Comparison of ENCODE assay signal across 11 cellular contexts in genomic region chr5:140342896-140343295, GRCh38. TPM values are rescaled to one million over a fixed set of nuclear protein-coding genes. Genes with fewer than 3 reads are reported as not detected.
DNase-seq lines count a peak whose midpoint lies in the region; ATAC-seq and TF ChIP-seq lines count a peak whose summit lies in the region.
"Had no signal": no experiment of that assay in that cellular context is flagged by ENCODE, and none has a peak within 500 bp of the region (broad histone marks: within the 10 kb centered on the region; RNA-seq: fewer than 3 reads in every experiment).

No MANE protein-coding gene starts in this region.

- H3K4me3 ChIP-seq in right atrium auricular region (no peak overlapping the region), left lung (no peak overlapping the region), upper lobe of right lung (peak overlapping the region; percentile 90)

- H3K4me3 Mint-ChIP-seq in T-helper 1 cell treated with Interleukin-12 subunit alpha and Interleukin-12 subunit beta and Interleukin-4 antibody, amounts not matched to agents 30 μg/mL and 1 μg/mL, for 36 hours, result peak overlapping the region; percentile 96

- intact Hi-C loops in Right ventricle myocardium superior (cut with DNase I) (no loop called here), left lung (cut with DNase I) (loop anchor here in 1 of 2 donors (10.0 kb wide), 1 partner anchor 98 kb away; no protein-coding TSS in a partner anchor), upper lobe of right lung (cut with DNase I) (no loop called here)

- peaks cover 35% of the 10 kb centered on the region for H3K36me3 Mint-ChIP-seq in T-helper 1 cell treated with Interleukin-12 subunit alpha and Interleukin-12 subunit beta and Interleukin-4 antibody, amounts not matched to agents 30 μg/mL and 1 μg/mL, for 36 hours (ENCODE audit: low read depth)

- no peaks in the 10 kb centered on the region for H3K9me3 Mint-ChIP-seq in T-helper 1 cell treated with Interleukin-12 subunit alpha and Interleukin-12 subunit beta and Interleukin-4 antibody, amounts not matched to agents 30 μg/mL and 1 μg/mL, for 36 hours

- TF ChIP-seq CTCF in right atrium auricular region (IDR thresholded peaks at IDR 0.05) (no peak), left lung (IDR thresholded peaks at IDR 0.05) (no peak), upper lobe of right lung (IDR thresholded peaks at IDR 0.05) (no peak)

- no peaks in the 10 kb centered on the region for H3K9me3 ChIP-seq in right atrium auricular region
- H3K9me3 ChIP-seq in left lung, result no peaks in the 10 kb centered on the region
- no peaks in the 10 kb centered on the region for H3K9me3 ChIP-seq in upper lobe of right lung

- H3K27ac Mint-ChIP-seq in T-helper 1 cell treated with Interleukin-12 subunit alpha and Interleukin-12 subunit beta and Interleukin-4 antibody, amounts not matched to agents 30 μg/mL and 1 μg/mL, for 36 hours, result peak overlapping the region; percentile 96

- peaks cover 0 to 83% of the 10 kb centered on the region in 2 donors for H3K4me1 ChIP-seq in right atrium auricular region
- peaks cover 9 to 89% of the 10 kb centered on the region in 2 donors for H3K4me1 ChIP-seq in left lung
- H3K4me1 ChIP-seq in upper lobe of right lung, result peaks cover 61% of the 10 kb centered on the region

- H3K27ac ChIP-seq in right atrium auricular region (peak overlapping the region; percentile 91 to 95), left lung (peak overlapping the region; percentile 35 to 81), upper lobe of right lung (peak overlapping the region; percentile 42)
- H3K27ac ChIP-seq: WERI-Rb-1 had no signal

- no peak for ATAC-seq in Right ventricle myocardium superior (ENCODE audit: poor library complexity)
- no peak for ATAC-seq in left lung
- ATAC-seq in upper lobe of right lung, result no peak

- DNase-seq in right atrium auricular region (ENCODE audit: low spot score) (no peak), Right ventricle myocardium superior (no peak), left lung (no peak), upper lobe of right lung (no peak), COLO668 (lab: John Stamatoyannopoulos, UW; ENCODE audit: unreplicated experiment) (no peak), cerebellar nuclear complex (lab: John Stamatoyannopoulos, UW) (no peak)
- no peak for DNase-seq in activated effector memory CD4-positive, alpha-beta T cell treated with anti-CD3 and anti-CD28 coated beads, Interleukin-2, amount 50 U/mL, for 16 hours
- DNase-seq: NCI-H1436; stimulated activated CD4-positive, alpha-beta T cell treated with anti-CD3 and anti-CD28 coated beads, Interleukin-4, amount 100 ng/mL, for 1 hour; WERI-Rb-1 had no signal

- no peaks in the 10 kb centered on the region for H3K27me3 ChIP-seq in right atrium auricular region
- H3K27me3 ChIP-seq in left lung, result no peaks in the 10 kb centered on the region
- no peaks in the 10 kb centered on the region for H3K27me3 ChIP-seq in upper lobe of right lung

- H3K4me1 Mint-ChIP-seq in T-helper 1 cell treated with Interleukin-12 subunit alpha and Interleukin-12 subunit beta and Interleukin-4 antibody, amounts not matched to agents 30 μg/mL and 1 μg/mL, for 36 hours (ENCODE audit: low read depth), result peaks cover 63% of the 10 kb centered on the region

- no peaks in the 10 kb centered on the region for H3K27me3 Mint-ChIP-seq in T-helper 1 cell treated with Interleukin-12 subunit alpha and Interleukin-12 subunit beta and Interleukin-4 antibody, amounts not matched to agents 30 μg/mL and 1 μg/mL, for 36 hours (ENCODE audit: low read depth)

- H3K36me3 ChIP-seq in right atrium auricular region (peaks cover 3% of the 10 kb centered on the region), left lung (peaks cover 0 to 28% of the 10 kb centered on the region in 2 donors), upper lobe of right lung (no peaks in the 10 kb centered on the region)
- H3K36me3 ChIP-seq: WERI-Rb-1 had no signal

RNA-seq across cellular contexts. Expression of gene HBEGF, which starts 3.5 kb away (rescaled TPM):
- total RNA-seq in right atrium auricular region, result 10 to 100 TPM; 32.2 to 60.7 TPM
- 21.7 TPM for total RNA-seq in Right ventricle myocardium superior
- total RNA-seq in left lung, result 10 to 100 TPM; 18.1 to 33.8 TPM
- 44.3 TPM for total RNA-seq in upper lobe of right lung

RNA-seq across cellular contexts. Expression of gene SLC4A9, which starts 17.1 kb away (rescaled TPM):
- total RNA-seq in right atrium auricular region (not detected), Right ventricle myocardium superior (not detected), left lung (not detected), upper lobe of right lung (0.23 TPM)

RNA-seq across cellular contexts. Expression of gene PFDN1, which starts 40.0 kb away (rescaled TPM):
- total RNA-seq in right atrium auricular region, result 100 to 1,000 TPM in 1 of 2 donors, 10 to 100 TPM in 1; 80.4 to 123 TPM
- 68.7 TPM for total RNA-seq in Right ventricle myocardium superior
- 10 to 100 TPM; 45.7 to 55.5 TPM for total RNA-seq in left lung
- total RNA-seq in upper lobe of right lung, result 54.0 TPM

RNA-seq across cellular contexts. Expression of gene ANKHD1, which starts 58.7 kb away (rescaled TPM):
- total RNA-seq in right atrium auricular region, result 10 to 100 TPM; 50.4 to 58.6 TPM
- 55.8 TPM for total RNA-seq in Right ventricle myocardium superior
- 100 to 1,000 TPM; 104 to 136 TPM for total RNA-seq in left lung
- 120 TPM for total RNA-seq in upper lobe of right lung

Comparison
In these comparisons a context has a peak if more than half of its experiments do, and no peak if none do; other contexts are left out.
1. H3K27ac ChIP-seq: peak in every context shown above with its lines; median percentile 93 in right atrium auricular region; 58 in left lung; 42 in upper lobe of right lung.